1 cellular context compared by ENCODE assay signal in genomic region chr2:216615298-216616082, GRCh38.
TF ChIP-seq lines count a peak whose summit lies in the region.

No MANE protein-coding gene starts in this region.

TF ChIP-seq in H1, 55 proteins besides CTCF, POLR2A, EP300 and RAD21 (continued from another document):
- TF ChIP-seq ATF2 (IDR thresholded peaks at IDR 0.05; ENCODE audit: low read length) (no peak), SP4 (IDR thresholded peaks at IDR 0.05; ENCODE audit: low read length) (no peak), EZH2 (IDR thresholded peaks at IDR 0.05; ENCODE audit: low read depth, low read length, severe bottlenecking) (no peak)
